In genomic region chr7:66460921-66461361, GRCh38 we compare ENCODE assay signal across 13 cellular contexts.
"Had no signal": no experiment of that assay in that cellular context is flagged by ENCODE, and none has a peak within 500 bp of the region (broad histone marks: within the 10 kb centered on the region; RNA-seq: fewer than 3 reads in every experiment).

No MANE protein-coding gene starts in this region.

- H3K27ac ChIP-seq: coronary artery, esophagus muscularis mucosa, left lung, pancreas, thoracic aorta, VCaP had no signal

- H3K4me1 ChIP-seq: left lung, pancreas had no signal

- H3K4me3 Mint-ChIP-seq: activated CD4-positive, alpha-beta memory T cell treated with anti-CD3 and anti-CD28 coated beads, Interleukin-2, amount 10 ng/mL, durations not matched to agents 7 days and 5 days had no signal

- DNase-seq: activated CD4-positive, alpha-beta memory T cell treated with anti-CD3 and anti-CD28 coated beads, Interleukin-2, amount 10 ng/mL, durations not matched to agents 7 days and 5 days; activated naive CD4-positive, alpha-beta T cell treated with Interleukin-2 at 50 U/mL for 16 hours; caudate nucleus; hypothalamus; kidney; left lung; naive B cell; pancreas had no signal

- H3K27me3 Mint-ChIP-seq: naive B cell had no signal

- H3K27ac Mint-ChIP-seq: activated CD4-positive, alpha-beta memory T cell treated with anti-CD3 and anti-CD28 coated beads, Interleukin-2, amount 10 ng/mL, durations not matched to agents 7 days and 5 days had no signal

- H3K4me1 Mint-ChIP-seq: activated CD4-positive, alpha-beta memory T cell treated with anti-CD3 and anti-CD28 coated beads, Interleukin-2, amount 10 ng/mL, durations not matched to agents 7 days and 5 days had no signal

- H3K9me3 Mint-ChIP-seq: activated CD4-positive, alpha-beta memory T cell treated with anti-CD3 and anti-CD28 coated beads, Interleukin-2, amount 10 ng/mL, durations not matched to agents 7 days and 5 days had no signal

- H3K4me3 ChIP-seq: coronary artery, esophagus muscularis mucosa, left lung, pancreas, thoracic aorta had no signal

- H3K36me3 ChIP-seq: left lung, pancreas, thoracic aorta had no signal

- H3K27me3 ChIP-seq: esophagus muscularis mucosa, left lung, pancreas had no signal

- H3K9me3 ChIP-seq: esophagus muscularis mucosa, left lung, pancreas, thoracic aorta had no signal

- ATAC-seq: left lung, pancreas, sciatic nerve had no signal
